In genomic region chr1:35637401-35637809, GRCh38 we compare ENCODE assay signal across 8 cellular contexts. TPM values are rescaled to one million over a fixed set of nuclear protein-coding genes. Genes with fewer than 3 reads are reported as not detected.
A peak's percentile ranks its signal among the peaks of the same experiment; 100 is the strongest.
DNase-seq lines count a peak whose midpoint lies in the region; ATAC-seq and TF ChIP-seq lines count a peak whose summit lies in the region.

No MANE protein-coding gene starts in this region.

- H2AFZ ChIP-seq in OCI-LY3 (ENCODE audit: low read depth, low read length), result no peak overlapping the region

- no peak for TF ChIP-seq CTCF in right atrium auricular region (IDR thresholded peaks at IDR 0.05)
- TF ChIP-seq CTCF in OCI-LY3 (IDR thresholded peaks at IDR 0.05; ENCODE audit: low read depth, low read length), result no peak

- H3K36me3 Mint-ChIP-seq in dendritic cell treated with granulocyte-macrophage colony-stimulating factor and Interleukin-4, amounts not matched to agents 40 ng/mL and 50 ng/mL, for 4 days (ENCODE audit: low read depth), result peaks cover 51% of the 10 kb centered on the region
- peaks cover 11% of the 10 kb centered on the region for H3K36me3 Mint-ChIP-seq in natural killer cell treated with Interleukin-12 subunit alpha and Interleukin-12 subunit beta and Interleukin-15 and Interleukin-18, amount 100 ng/mL, for 72 hours

- H3K4me3 Mint-ChIP-seq in dendritic cell treated with granulocyte-macrophage colony-stimulating factor and Interleukin-4, amounts not matched to agents 40 ng/mL and 50 ng/mL, for 4 days, result peak overlapping the region; percentile 55
- H3K4me3 Mint-ChIP-seq in natural killer cell treated with Interleukin-12 subunit alpha and Interleukin-12 subunit beta and Interleukin-15 and Interleukin-18, amount 100 ng/mL, for 72 hours, result peak overlapping the region; percentile 90

- no peaks in the 10 kb centered on the region for H3K27me3 ChIP-seq in right atrium auricular region
- no peaks in the 10 kb centered on the region for H3K27me3 ChIP-seq in OCI-LY3 (ENCODE audit: low read depth, low read length)

- H3K9ac ChIP-seq in OCI-LY3 (ENCODE audit: low read length), result peak overlapping the region; percentile 78

- H3K27ac Mint-ChIP-seq in dendritic cell treated with granulocyte-macrophage colony-stimulating factor and Interleukin-4, amounts not matched to agents 40 ng/mL and 50 ng/mL, for 4 days, result peak overlapping the region; percentile 66
- peak overlapping the region; percentile 92 to 98 for H3K27ac Mint-ChIP-seq in natural killer cell treated with Interleukin-12 subunit alpha and Interleukin-12 subunit beta and Interleukin-15 and Interleukin-18, amount 100 ng/mL, for 72 hours

- peaks cover 31% of the 10 kb centered on the region for H3K36me3 ChIP-seq in right atrium auricular region
- H3K36me3 ChIP-seq in OCI-LY3 (replicated peaks; ENCODE audit: low read depth, low read length), result peaks cover 15% of the 10 kb centered on the region

- H3K4me2 ChIP-seq in OCI-LY3 (ENCODE audit: low read length), result peak overlapping the region; percentile 98

- no peaks in the 10 kb centered on the region for H3K9me3 ChIP-seq in right atrium auricular region
- H3K9me3 ChIP-seq in OCI-LY3 (ENCODE audit: insufficient read depth, low read length), result no peaks in the 10 kb centered on the region

- H3K4me1 ChIP-seq in right atrium auricular region (peaks cover 0 to 40% of the 10 kb centered on the region in 2 donors), OCI-LY3 (ENCODE audit: low read length) (peaks cover 17% of the 10 kb centered on the region)

- H3K79me2 ChIP-seq in OCI-LY3 (ENCODE audit: low read length), result peaks cover 76% of the 10 kb centered on the region

- intact Hi-C loops in left cardiac atrium (cut with DNase I), result no loop called here
- intact Hi-C loops in dendritic cell treated with granulocyte-macrophage colony-stimulating factor and Interleukin-4, amounts not matched to agents 40 ng/mL and 50 ng/mL, for 4 days (cut with micrococcal nuclease), result no loop called here

- DNase-seq in right atrium auricular region (ENCODE audit: low spot score), result no peak
- no peak for DNase-seq in left cardiac atrium
- no peak for DNase-seq in natural killer cell treated with Interleukin-12 subunit alpha and Interleukin-12 subunit beta and Interleukin-15 and Interleukin-18, amount 100 ng/mL, for 72 hours (ENCODE audit: low spot score)
- DNase-seq in amniotic stem cell (lab: John Stamatoyannopoulos, UW), result no peak
- DNase-seq in SKM-1 (lab: John Stamatoyannopoulos, UW; ENCODE audit: unreplicated experiment), result no peak

- H3K4me3 ChIP-seq in right atrium auricular region (peak overlapping the region in 1 of 2 donors; percentile 28), OCI-LY3 (ENCODE audit: low read length) (peak overlapping the region; percentile 84)

- no peak for ATAC-seq in left cardiac atrium
- no peak for ATAC-seq in natural killer cell treated with Interleukin-12 subunit alpha and Interleukin-12 subunit beta and Interleukin-15 and Interleukin-18, amount 100 ng/mL, for 72 hours
- no peak for ATAC-seq in HG03469 (IDR thresholded peaks at IDR 0.05; ENCODE audit: unreplicated experiment)

- H4K20me1 ChIP-seq in OCI-LY3 (ENCODE audit: insufficient read depth, low read length), result peaks cover 7% of the 10 kb centered on the region; the same call in 1 of the 2 replicates

- H3K9me3 Mint-ChIP-seq in dendritic cell treated with granulocyte-macrophage colony-stimulating factor and Interleukin-4, amounts not matched to agents 40 ng/mL and 50 ng/mL, for 4 days, result no peaks in the 10 kb centered on the region
- H3K9me3 Mint-ChIP-seq in natural killer cell treated with Interleukin-12 subunit alpha and Interleukin-12 subunit beta and Interleukin-15 and Interleukin-18, amount 100 ng/mL, for 72 hours, result no peaks in the 10 kb centered on the region

- H3K27me3 Mint-ChIP-seq in dendritic cell treated with granulocyte-macrophage colony-stimulating factor and Interleukin-4, amounts not matched to agents 40 ng/mL and 50 ng/mL, for 4 days, result no peaks in the 10 kb centered on the region
- no peaks in the 10 kb centered on the region for H3K27me3 Mint-ChIP-seq in natural killer cell treated with Interleukin-12 subunit alpha and Interleukin-12 subunit beta and Interleukin-15 and Interleukin-18, amount 100 ng/mL, for 72 hours

- H3K27ac ChIP-seq in right atrium auricular region, result peak overlapping the region; percentile 39 to 67
- H3K27ac ChIP-seq in OCI-LY3 (ENCODE audit: low read length), result peak overlapping the region; percentile 83

- peaks cover 15% of the 10 kb centered on the region for H3K4me1 Mint-ChIP-seq in dendritic cell treated with granulocyte-macrophage colony-stimulating factor and Interleukin-4, amounts not matched to agents 40 ng/mL and 50 ng/mL, for 4 days (ENCODE audit: low read depth)
- peaks cover 26 to 35% of the 10 kb centered on the region in 2 donors for H3K4me1 Mint-ChIP-seq in natural killer cell treated with Interleukin-12 subunit alpha and Interleukin-12 subunit beta and Interleukin-15 and Interleukin-18, amount 100 ng/mL, for 72 hours (ENCODE audit: low read depth in 2 of 2)

RNA-seq across cellular contexts. Expression of gene PSMB2, which starts 3.9 kb away (rescaled TPM):
- total RNA-seq in right atrium auricular region (10 to 100 TPM; 30.4 to 31.7 TPM), left cardiac atrium (10 to 100 TPM; 35.0 to 36.4 TPM)
- total RNA-seq in natural killer cell treated with Interleukin-12 subunit alpha and Interleukin-12 subunit beta and Interleukin-15 and Interleukin-18, amount 100 ng/mL, for 72 hours, result 100 to 1,000 TPM; 114 to 139 TPM
